Comparison of ENCODE assay signal across 11 cellular contexts in the genomic region with DNA sequence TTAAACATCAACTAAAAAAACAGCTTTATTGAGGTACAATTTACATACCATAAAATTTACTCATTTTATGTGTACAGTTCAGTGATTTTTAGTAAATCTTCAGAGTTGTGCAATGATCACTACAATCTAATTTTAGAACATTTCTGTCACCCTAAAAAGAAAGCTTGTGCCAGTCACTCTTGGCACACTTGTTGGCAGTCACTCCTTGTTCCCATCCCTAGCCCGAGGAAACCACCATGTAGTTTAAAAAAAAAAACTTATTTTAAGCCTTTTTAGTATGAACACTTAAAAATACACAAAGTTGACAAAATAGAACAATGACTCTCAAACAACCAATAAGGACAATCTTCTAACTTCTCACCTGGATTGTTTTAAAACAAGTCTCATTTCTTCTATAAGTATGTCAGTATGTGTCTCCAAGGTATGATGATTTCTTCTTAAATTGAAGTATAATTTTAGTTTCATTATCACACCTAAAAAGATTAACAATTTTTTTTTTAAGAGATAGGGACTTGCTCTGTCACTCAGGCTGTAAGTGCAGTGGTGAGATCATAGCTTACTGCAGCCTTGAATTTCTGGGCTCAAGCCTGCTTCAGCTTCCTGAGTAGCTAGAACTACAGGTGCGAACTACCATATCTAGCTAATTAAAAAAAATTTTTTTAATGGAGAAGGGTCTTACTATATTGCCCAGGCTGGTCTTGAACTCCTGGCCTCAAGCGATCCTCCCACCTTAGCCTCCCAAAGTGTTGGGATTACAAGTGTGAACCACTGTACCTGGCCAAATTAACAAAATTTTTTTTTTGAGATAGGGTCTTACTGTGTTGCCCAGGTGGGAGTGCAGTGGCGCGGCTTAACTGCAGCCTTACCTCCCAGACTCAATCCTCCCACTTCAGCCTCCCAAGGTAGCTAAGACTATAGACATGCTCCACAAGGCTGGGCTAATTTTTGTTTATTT. TPM values are rescaled to one million over a fixed set of nuclear protein-coding genes. Genes with fewer than 3 reads are reported as not detected.
"Had no signal": no experiment of that assay in that cellular context is flagged by ENCODE, and none has a peak within 500 bp of the region (broad histone marks: within the 10 kb centered on the region; RNA-seq: fewer than 3 reads in every experiment).

No MANE protein-coding gene starts in this region.

- H3K4me2 ChIP-seq: smooth muscle cell had no signal

- H3K27ac ChIP-seq: thoracic aorta had no signal

- H3K9me3 ChIP-seq: thoracic aorta had no signal

- H3K36me3 ChIP-seq: thoracic aorta had no signal

- H3K4me3 ChIP-seq: smooth muscle cell, thoracic aorta had no signal

- DNase-seq: activated CD4-positive, CD25-positive, alpha-beta regulatory T cell treated with anti-CD3 and anti-CD28 coated beads, Interleukin-2, amount 50 U/mL, for 72 hours; activated naive CD4-positive, alpha-beta T cell treated with anti-CD3 and anti-CD28 coated beads for 36 hours; dermis blood vessel endothelial cell; effector memory CD8-positive, alpha-beta T cell; foreskin melanocyte; mesenchymal stem cell; natural killer cell; stimulated activated naive CD8-positive, alpha-beta T cell treated with anti-CD3 and anti-CD28 coated beads, Interleukin-15, amount 100 ng/mL, for 72 hours had no signal

- ATAC-seq: effector memory CD8-positive, alpha-beta T cell; natural killer cell; stimulated activated naive CD8-positive, alpha-beta T cell treated with anti-CD3 and anti-CD28 coated beads, Interleukin-15, amount 100 ng/mL, for 72 hours had no signal

RNA-seq across cellular contexts. Expression of gene PPM1E, which starts 53.2 kb away (rescaled TPM):
- total RNA-seq: activated T-helper 2 cell treated with anti-CD3 and anti-CD28 coated beads, Interferon-gamma antibody, Interleukin-2, Interleukin-4, amounts not matched to agents 10 μg/mL and 5 μg/mL and 100 μg/mL, durations not matched to agents 14 hours and 24 hours and 36 hours; natural killer cell; thoracic aorta had no signal
